ENCODE assay signal across 8 cellular contexts in genomic region chr2:58571181-58571852, GRCh38.
DNase-seq lines count a peak whose midpoint lies in the region; ATAC-seq and TF ChIP-seq lines count a peak whose summit lies in the region.

No MANE protein-coding gene starts in this region.

- intact Hi-C loops in adrenal gland (cut with DNase I) = no loop called here

- H3K4me1 ChIP-seq in adrenal gland (replicated peaks in 1 of 2) = no peaks in the 10 kb centered on the region

- TF ChIP-seq CTCF in adrenal gland (IDR thresholded peaks at IDR 0.05) = peak; percentile 34 to 55 (median 42)

- H3K4me3 ChIP-seq in adrenal gland = no peak overlapping the region

- WGBS in adrenal gland, 4 donors = 17 to 23% (median 22%) methylated on average over 10 of the region's 10 CpGs

- TF ChIP-seq POLR2A in adrenal gland (IDR thresholded peaks at IDR 0.05) = no peak

- H3K9me3 ChIP-seq in adrenal gland (replicated peaks in 1 of 3) = no peaks in the 10 kb centered on the region

- ATAC-seq in GM21390 (IDR thresholded peaks at IDR 0.05; ENCODE audit: unreplicated experiment) = peak; percentile 92
- peak; percentile 89 for ATAC-seq in HG03565 (IDR thresholded peaks at IDR 0.05; ENCODE audit: unreplicated experiment)
- ATAC-seq in stimulated activated naive CD8-positive, alpha-beta T cell treated with anti-CD3 and anti-CD28 coated beads, Interleukin-15, Interleukin-2, amounts not matched to agents 100 U/mL and 50 U/mL, for 24 hours = no peak

- DNase-seq in GF-D8 (lab: John Stamatoyannopoulos, UW) (peak; percentile 22), NCI-H524 (lab: John Stamatoyannopoulos, UW) (peak; percentile 88 to 90), adrenal gland (peak in 6 of 7 donors; percentile 10 to 51 (median 22)), iPS-NIHi11 (ENCODE audit: low spot score) (peak; percentile 69)
- DNase-seq in stimulated activated naive CD8-positive, alpha-beta T cell treated with anti-CD3 and anti-CD28 coated beads, Interleukin-15, Interleukin-2, amounts not matched to agents 100 U/mL and 50 U/mL, for 24 hours = peak; percentile 12
- DNase-seq in activated effector memory CD4-positive, alpha-beta T cell treated with Interleukin-2 at 50 U/mL for 16 hours = no peak

- H3K27ac ChIP-seq in adrenal gland = no peak overlapping the region

- no peaks in the 10 kb centered on the region for H3K27me3 ChIP-seq in adrenal gland

- no peaks in the 10 kb centered on the region for H3K36me3 ChIP-seq in adrenal gland (replicated peaks in 1 of 2)
